Comparison of ENCODE assay signal across 24 cellular contexts in the genomic region with DNA sequence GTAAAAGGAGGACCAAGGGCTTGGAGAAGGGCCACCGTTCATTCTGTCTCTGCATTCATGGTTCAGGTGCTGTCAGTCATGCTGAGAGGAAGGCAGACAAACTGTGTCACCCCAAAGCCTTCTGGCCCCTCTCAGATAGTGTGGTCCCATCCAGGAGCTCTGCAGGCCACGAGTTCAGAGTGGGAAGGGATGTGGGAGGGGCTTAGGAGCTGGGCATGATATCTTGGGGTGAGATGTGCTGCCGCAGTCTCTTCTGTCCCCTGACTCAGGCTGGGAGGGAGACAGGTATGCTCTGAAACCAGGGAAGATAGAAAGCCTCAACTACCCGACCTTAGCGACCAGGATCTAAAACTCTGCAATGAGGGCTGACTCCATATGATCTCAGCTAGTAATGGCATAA. TPM values are rescaled to one million over a fixed set of nuclear protein-coding genes. Genes with fewer than 3 reads are reported as not detected.
A peak's percentile ranks its signal among the peaks of the same experiment; 100 is the strongest.
DNase-seq lines count a peak whose midpoint lies in the region; ATAC-seq, FAIRE-seq and TF ChIP-seq lines count a peak whose summit lies in the region.
"Had no signal": no experiment of that assay in that cellular context is flagged by ENCODE, and none has a peak within 500 bp of the region (broad histone marks: within the 10 kb centered on the region; RNA-seq: fewer than 3 reads in every experiment).

No MANE protein-coding gene starts in this region.

- H3K9me3 ChIP-seq in OCI-LY1 (ENCODE audit: low read length), result no peaks in the 10 kb centered on the region
- no peaks in the 10 kb centered on the region for H3K9me3 ChIP-seq in spleen
- H3K9me3 ChIP-seq: A549, HAP-1 had no signal

- ATAC-seq in WTC11, result peak; percentile 60
- ATAC-seq: A549, GM12878 had no signal

- no peak overlapping the region for H2AFZ ChIP-seq in OCI-LY1 (ENCODE audit: low read length)
- H2AFZ ChIP-seq: GM23248 had no signal

- H3K36me3 Mint-ChIP-seq in WTC11 (no peaks in the 10 kb centered on the region), Calu3 (ENCODE audit: insufficient read depth, unreplicated experiment) (no peaks in the 10 kb centered on the region)
- H3K36me3 Mint-ChIP-seq: CD4-positive, alpha-beta memory T cell had no signal

- H3K9me2 ChIP-seq in OCI-LY1 (ENCODE audit: low read depth, low read length), result no peaks in the 10 kb centered on the region

- BruUV-seq in Calu3 (replicated peaks; lab: Mats Ljungman, UMichigan), result no TSS peak

- peak overlapping the region; percentile 56 for H3K4me2 ChIP-seq in OCI-LY1 (ENCODE audit: low read length)
- H3K4me2 ChIP-seq: A549 had no signal

- DNase-seq in GM12891 (ENCODE audit: insufficient read length, low spot score), result no peak
- no peak for DNase-seq in WTC11 (ENCODE audit: low spot score)
- DNase-seq in spleen, result peak; percentile 24
- DNase-seq in NCI-H2171 (lab: John Stamatoyannopoulos, UW), result no peak
- DNase-seq in Calu3, result no peak
- no peak for DNase-seq in AG20443 (ENCODE audit: low spot score)
- no peak for DNase-seq in GOT3 (lab: John Stamatoyannopoulos, UW)
- DNase-seq: 8988T; ACHN; C1 segment of cervical spinal cord; CD4-positive, alpha-beta memory T cell; COR-L47; DMS153; DND-41; EL; GDM1; GM23248; HFFc6 had no signal

- peak overlapping the region; percentile 98 for H3K27ac ChIP-seq in OCI-LY1 (ENCODE audit: low read depth, low read length, poor library complexity, severe bottlenecking)
- H3K27ac ChIP-seq in spleen, result no peak overlapping the region
- H3K27ac ChIP-seq: A549, GM23248 had no signal

- H3K27me3 ChIP-seq in OCI-LY1 (ENCODE audit: insufficient read depth, low read length), result no peaks in the 10 kb centered on the region
- no peaks in the 10 kb centered on the region for H3K27me3 ChIP-seq in spleen (replicated peaks in 1 of 7)

- CTCF ChIA-PET in WTC11 (lab: Charles Lee), result no interaction called here
- CTCF ChIA-PET in Calu3 (lab: Charles Lee), result no interaction called here

- peak overlapping the region; percentile 58; the same call in 1 of the 2 replicates for H3K9ac ChIP-seq in OCI-LY1 (ENCODE audit: low read length)
- H3K9ac ChIP-seq: GM23248 had no signal

- H4K20me1 ChIP-seq in OCI-LY1 (ENCODE audit: insufficient read depth, low read length), result no peaks in the 10 kb centered on the region

- peak; percentile 28 for FAIRE-seq in GM12891 (lab: Jason Lieb, UNC)
- FAIRE-seq: GM12878, H54 had no signal

- intact Hi-C loops in spleen (cut with DNase I; ENCODE audit: low total_unique reads), result no loop called here
- intact Hi-C loops in Calu3 (cut with micrococcal nuclease; ENCODE audit: unreplicated experiment), result no loop called here

- H3K4me3 Mint-ChIP-seq in WTC11, result no peak overlapping the region
- no peak overlapping the region for H3K4me3 Mint-ChIP-seq in Calu3 (ENCODE audit: low read depth, unreplicated experiment)
- H3K4me3 Mint-ChIP-seq: CD4-positive, alpha-beta memory T cell; HFFc6 had no signal

- no peak overlapping the region for H3K27ac Mint-ChIP-seq in WTC11
- H3K27ac Mint-ChIP-seq in Calu3 (ENCODE audit: unreplicated experiment), result no peak overlapping the region
- H3K27ac Mint-ChIP-seq: HFFc6 had no signal

- H3K4me1 Mint-ChIP-seq in WTC11 (no peaks in the 10 kb centered on the region), Calu3 (ENCODE audit: low read depth, unreplicated experiment) (peaks cover 20% of the 10 kb centered on the region)

- peaks cover 7% of the 10 kb centered on the region for H3K27me3 Mint-ChIP-seq in WTC11 (ENCODE audit: low read depth)
- no peaks in the 10 kb centered on the region for H3K27me3 Mint-ChIP-seq in Calu3 (ENCODE audit: unreplicated experiment)

- H3K9me3 Mint-ChIP-seq in WTC11, result no peaks in the 10 kb centered on the region
- H3K9me3 Mint-ChIP-seq in Calu3 (ENCODE audit: low read depth, unreplicated experiment), result no peaks in the 10 kb centered on the region
- H3K9me3 Mint-ChIP-seq: CD4-positive, alpha-beta memory T cell; HFFc6 had no signal

- no peaks in the 10 kb centered on the region for H3K79me2 ChIP-seq in OCI-LY1 (ENCODE audit: insufficient read depth, low read length)

- POLR2A ChIA-PET in WTC11 (lab: Charles Lee), result no interaction called here

- H3K4me1 ChIP-seq in OCI-LY1 (ENCODE audit: insufficient read depth, low read length, severe bottlenecking) (peaks cover 62% of the 10 kb centered on the region), spleen (peaks cover 0 to 5% (median 0%) of the 10 kb centered on the region in 6 donors)
- H3K4me1 ChIP-seq: HAP-1 had no signal

- H3K4me3 ChIP-seq in OCI-LY1 (ENCODE audit: low read depth, low read length, poor library complexity, severe bottlenecking) (no peak overlapping the region), spleen (no peak overlapping the region)
- H3K4me3 ChIP-seq: A549, GM12878, GM23248, HAP-1 had no signal

- no peaks in the 10 kb centered on the region for H3K36me3 ChIP-seq in OCI-LY1 (ENCODE audit: insufficient read depth, low read length)
- no peaks in the 10 kb centered on the region for H3K36me3 ChIP-seq in spleen
- H3K36me3 ChIP-seq: HAP-1 had no signal

- TF ChIP-seq CTCF in OCI-LY1 (IDR thresholded peaks at IDR 0.05; ENCODE audit: low read length) (no peak), WTC11 (IDR thresholded peaks at IDR 0.05) (no peak), spleen (IDR thresholded peaks at IDR 0.05 in 8 of 11, conservative IDR thresholded peaks at IDR 0.05 in 3 of 11) (no peak), Calu3 (IDR thresholded peaks at IDR 0.05; ENCODE audit: unreplicated experiment) (no peak)

- H3F3A ChIP-seq in OCI-LY1 (ENCODE audit: insufficient read depth, low read length), result no peaks in the 10 kb centered on the region

- WGBS in spleen, 5 donors, result 79 to 90% (median 83%) methylated on average over 5 of the region's 5 CpGs

- TF ChIP-seq POLR2A in GM12891 (IDR thresholded peaks at IDR 0.05; ENCODE audit: low read depth, low read length) (no peak), spleen (IDR thresholded peaks at IDR 0.05) (no peak)

TF ChIP-seq in GM12891, 5 proteins besides CTCF, POLR2A, EP300 and RAD21:
- TF ChIP-seq POLR2AphosphoS5 (IDR thresholded peaks at IDR 0.05; ENCODE audit: low read depth, low read length), result no peak
TF ChIP-seq in GM12891: peak in this region for 0.

TF ChIP-seq in WTC11, 78 proteins besides CTCF, POLR2A, EP300 and RAD21:
- TF ChIP-seq, protein P1, sequence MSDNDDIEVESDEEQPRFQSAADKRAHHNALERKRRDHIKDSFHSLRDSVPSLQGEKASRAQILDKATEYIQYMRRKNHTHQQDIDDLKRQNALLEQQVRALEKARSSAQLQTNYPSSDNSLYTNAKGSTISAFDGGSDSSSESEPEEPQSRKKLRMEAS (CRISPR knock-in tag; IDR thresholded peaks at IDR 0.05), result no peak
- TF ChIP-seq, protein P2, sequence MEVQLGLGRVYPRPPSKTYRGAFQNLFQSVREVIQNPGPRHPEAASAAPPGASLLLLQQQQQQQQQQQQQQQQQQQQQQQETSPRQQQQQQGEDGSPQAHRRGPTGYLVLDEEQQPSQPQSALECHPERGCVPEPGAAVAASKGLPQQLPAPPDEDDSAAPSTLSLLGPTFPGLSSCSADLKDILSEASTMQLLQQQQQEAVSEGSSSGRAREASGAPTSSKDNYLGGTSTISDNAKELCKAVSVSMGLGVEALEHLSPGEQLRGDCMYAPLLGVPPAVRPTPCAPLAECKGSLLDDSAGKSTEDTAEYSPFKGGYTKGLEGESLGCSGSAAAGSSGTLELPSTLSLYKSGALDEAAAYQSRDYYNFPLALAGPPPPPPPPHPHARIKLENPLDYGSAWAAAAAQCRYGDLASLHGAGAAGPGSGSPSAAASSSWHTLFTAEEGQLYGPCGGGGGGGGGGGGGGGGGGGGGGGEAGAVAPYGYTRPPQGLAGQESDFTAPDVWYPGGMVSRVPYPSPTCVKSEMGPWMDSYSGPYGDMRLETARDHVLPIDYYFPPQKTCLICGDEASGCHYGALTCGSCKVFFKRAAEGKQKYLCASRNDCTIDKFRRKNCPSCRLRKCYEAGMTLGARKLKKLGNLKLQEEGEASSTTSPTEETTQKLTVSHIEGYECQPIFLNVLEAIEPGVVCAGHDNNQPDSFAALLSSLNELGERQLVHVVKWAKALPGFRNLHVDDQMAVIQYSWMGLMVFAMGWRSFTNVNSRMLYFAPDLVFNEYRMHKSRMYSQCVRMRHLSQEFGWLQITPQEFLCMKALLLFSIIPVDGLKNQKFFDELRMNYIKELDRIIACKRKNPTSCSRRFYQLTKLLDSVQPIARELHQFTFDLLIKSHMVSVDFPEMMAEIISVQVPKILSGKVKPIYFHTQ (CRISPR knock-in tag; IDR thresholded peaks at IDR 0.05), result no peak
- TF ChIP-seq MXD4 (CRISPR knock-in tag; IDR thresholded peaks at IDR 0.05; ENCODE audit: borderline replicate concordance), result no peak
- TF ChIP-seq RORB (CRISPR knock-in tag; IDR thresholded peaks at IDR 0.05), result no peak
- TF ChIP-seq, protein P3, sequence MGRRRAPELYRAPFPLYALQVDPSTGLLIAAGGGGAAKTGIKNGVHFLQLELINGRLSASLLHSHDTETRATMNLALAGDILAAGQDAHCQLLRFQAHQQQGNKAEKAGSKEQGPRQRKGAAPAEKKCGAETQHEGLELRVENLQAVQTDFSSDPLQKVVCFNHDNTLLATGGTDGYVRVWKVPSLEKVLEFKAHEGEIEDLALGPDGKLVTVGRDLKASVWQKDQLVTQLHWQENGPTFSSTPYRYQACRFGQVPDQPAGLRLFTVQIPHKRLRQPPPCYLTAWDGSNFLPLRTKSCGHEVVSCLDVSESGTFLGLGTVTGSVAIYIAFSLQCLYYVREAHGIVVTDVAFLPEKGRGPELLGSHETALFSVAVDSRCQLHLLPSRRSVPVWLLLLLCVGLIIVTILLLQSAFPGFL (CRISPR knock-in tag; IDR thresholded peaks at IDR 0.05; ENCODE audit: borderline replicate concordance), result no peak

RNA-seq across cellular contexts. Expression of gene MYO1E, which starts 19.6 kb away (rescaled TPM):
- polyA plus RNA-seq in GM12891 (2012; ENCODE audit: low read depth, missing spikeins), result 94.9 TPM
- total RNA-seq in WTC11 (2021) (83.6 to 104 TPM (median 99.9 TPM) in 3 replicates), spleen (100 to 1,000 TPM in 1 of 7 donors, 10 to 100 TPM in 6; 58.4 to 115 (median 87.2) TPM), Calu3 (2022) (617 and 655 TPM in 2 replicates)
- polyA plus RNA-seq in spleen, result 10 to 100 TPM; 21.3 to 33.7 (median 23.8) TPM
- polyA plus RNA-seq: CD4-positive, alpha-beta memory T cell had no signal

RNA-seq across cellular contexts. Expression of gene FAM81A, which starts 45.7 kb away (rescaled TPM):
- polyA plus RNA-seq in GM12891 (2012; ENCODE audit: low read depth, missing spikeins), result 13.4 TPM
- total RNA-seq in WTC11 (2021) (2.0 to 2.4 TPM (median 2.1 TPM) in 3 replicates), spleen (1 to 10 TPM in 5 of 7 donors, under 1 TPM in 2; 0.77 to 2.7 (median 2.1) TPM), Calu3 (2022) (16.0 TPM in 2 replicates)
- 1 to 10 TPM; 1.2 to 3.0 (median 2.3) TPM for polyA plus RNA-seq in spleen
- total RNA-seq: CD4-positive, alpha-beta memory T cell; HFFc6 had no signal
- polyA plus RNA-seq: BJ; CD4-positive, alpha-beta memory T cell had no signal
